In genomic region chr13:47873319-47873718, GRCh38 we compare ENCODE assay signal across 4 cellular contexts.
DNase-seq lines count a peak whose midpoint lies in the region; ATAC-seq, FAIRE-seq and TF ChIP-seq lines count a peak whose summit lies in the region.
"Not testable (repeated sequence)": the region's sequence is repeated elsewhere in the genome, so short reads cannot be mapped to it uniquely, and the experiment has no call there.

No MANE protein-coding gene starts in this region.

- not testable (repeated sequence) for H3K27me3 ChIP-seq in endodermal cell (ENCODE audit: control insufficient read depth, insufficient read depth, low read length, poor library complexity, severe bottlenecking)

- TF ChIP-seq CTCF in A549 (IDR thresholded peaks at IDR 0.05); HEK293 (tag by site-specific recombination; IDR thresholded peaks at IDR 0.05); endodermal cell (conservative IDR thresholded peaks at IDR 0.05); osteocyte (IDR thresholded peaks at IDR 0.05): not testable (repeated sequence)

- H3K4me3 Mint-ChIP-seq in endodermal cell; osteocyte (ENCODE audit: unreplicated experiment): not testable (repeated sequence)

- not testable (repeated sequence) for H3K27ac ChIP-seq in A549; HEK293 (ENCODE audit: extremely low read depth, low read depth, low read length); endodermal cell (ENCODE audit: low read depth, low read length)

- CTCF ChIA-PET in A549 (lab: Yijun Ruan, JAX), result not testable (repeated sequence)
- CTCF ChIA-PET in HEK293 (lab: Yijun Ruan, JAX), result interaction anchor here (0.5 kb wide), 1 partner anchor 1108 kb away, joined by 3 read pairs; no protein-coding TSS in a partner anchor

- not testable (repeated sequence) for ATAC-seq in A549

- H3K9me3 Mint-ChIP-seq in endodermal cell (peaks cover 46% of the 10 kb centered on the region), osteocyte (ENCODE audit: unreplicated experiment) (peaks cover 24% of the 10 kb centered on the region)

- TF ChIP-seq EP300 in A549 (IDR thresholded peaks at IDR 0.05), result not testable (repeated sequence)

- H3K4me1 ChIP-seq in A549; HEK293 (ENCODE audit: control insufficient read depth, insufficient read depth, low read length); endodermal cell (ENCODE audit: control insufficient read depth, insufficient read depth, low read length): not testable (repeated sequence)

- H3K36me3 ChIP-seq in HEK293 (ENCODE audit: control insufficient read depth in 2 of 2, insufficient read depth in 1 of 2, low read length in 2 of 2); endodermal cell (ENCODE audit: control insufficient read depth, insufficient read depth, low read length): not testable (repeated sequence)

- not testable (repeated sequence) for TF ChIP-seq RAD21 in A549 (conservative IDR thresholded peaks at IDR 0.05 in 1 of 2, IDR thresholded peaks at IDR 0.05 in 1 of 2)

- DNase-seq in A549 (ENCODE audit: low read depth in 1 of 2, low spot score in 1 of 2); endodermal cell: not testable (repeated sequence)
- DNase-seq in osteocyte (ENCODE audit: extremely low spot score, unreplicated experiment), result peak; percentile 63

- H3K4me1 Mint-ChIP-seq in endodermal cell; osteocyte (ENCODE audit: unreplicated experiment): not testable (repeated sequence)

- H3K36me3 Mint-ChIP-seq in endodermal cell (ENCODE audit: low read depth), result peaks cover 21% of the 10 kb centered on the region
- H3K36me3 Mint-ChIP-seq in osteocyte (ENCODE audit: unreplicated experiment), result not testable (repeated sequence)

- H3K27ac Mint-ChIP-seq in endodermal cell; osteocyte (ENCODE audit: unreplicated experiment): not testable (repeated sequence)

- not testable (repeated sequence) for H3K9ac ChIP-seq in endodermal cell (ENCODE audit: extremely low read depth, low read length, poor library complexity, severe bottlenecking)

- not testable (repeated sequence) for H3K9me3 ChIP-seq in A549; HEK293 (ENCODE audit: control insufficient read depth, insufficient read depth, low read depth, low read length)
- H3K9me3 ChIP-seq in endodermal cell (ENCODE audit: control insufficient read depth, low read length), result peaks cover 52% of the 10 kb centered on the region

- H3K4me3 ChIP-seq in A549; HEK293 (ENCODE audit: low read depth, low read length): not testable (repeated sequence)
- H3K4me3 ChIP-seq in endodermal cell (ENCODE audit: low read length), result peak overlapping the region; percentile 17

- FAIRE-seq in A549 (lab: Jason Lieb, UNC), result not testable (repeated sequence)

- POLR2A ChIA-PET in A549 (lab: Yijun Ruan, JAX); HEK293 (lab: Yijun Ruan, JAX): not testable (repeated sequence)

- H3K27me3 Mint-ChIP-seq in endodermal cell (ENCODE audit: insufficient read depth); osteocyte (ENCODE audit: unreplicated experiment): not testable (repeated sequence)

- 7% methylated on average over 1 of the region's 1 CpG for WGBS in A549 (ENCODE audit: missing lambda C conversion rate)
- 72 to 100% methylated on average over 1 of the region's 1 CpG for WGBS in endodermal cell (ENCODE audit: insufficient coverage in 1 of 2, insufficient read length in 1 of 2), 2 experiments

- not testable (repeated sequence) for TF ChIP-seq POLR2A in A549 (IDR thresholded peaks at IDR 0.05; ENCODE audit: low read length)

- not testable (repeated sequence) for H3K4me2 ChIP-seq in A549

TF ChIP-seq in A549, 52 proteins besides CTCF, POLR2A, EP300 and RAD21:
- peak; percentile 15 for TF ChIP-seq ZFP36 (IDR thresholded peaks at IDR 0.05; ENCODE audit: borderline replicate concordance, partially characterized antibody)

TF ChIP-seq in HEK293, 187 proteins besides CTCF, POLR2A, EP300 and RAD21:
- TF ChIP-seq ZNF585B (tag by site-specific recombination; IDR thresholded peaks at IDR 0.05), result peak; percentile 84
